Comparison of ENCODE assay signal across 2 cellular contexts in the genomic region with DNA sequence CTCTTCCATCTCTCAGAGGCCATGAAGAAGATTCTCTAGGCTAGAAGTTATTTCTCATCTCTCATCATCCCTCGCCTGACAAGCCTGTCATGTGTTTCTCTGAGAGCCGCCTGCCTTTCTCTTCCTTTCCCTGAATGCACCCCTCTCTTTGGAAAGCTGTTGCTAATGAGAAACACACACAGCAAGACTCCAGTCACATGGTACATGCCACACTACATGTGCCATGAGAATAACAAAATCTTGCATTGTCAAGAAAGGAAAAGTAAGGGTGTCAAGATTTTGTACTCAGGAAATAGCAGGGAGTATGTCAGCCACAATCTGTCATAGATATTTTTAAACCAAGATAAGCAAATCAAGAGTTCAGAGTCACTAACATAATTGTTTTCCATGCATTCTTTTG.
TF ChIP-seq lines count a peak whose summit lies in the region.

No MANE protein-coding gene starts in this region.

TF ChIP-seq in GM23338, 12 proteins besides CTCF, POLR2A, EP300 and RAD21 (continued from another document):
- TF ChIP-seq, protein P1, sequence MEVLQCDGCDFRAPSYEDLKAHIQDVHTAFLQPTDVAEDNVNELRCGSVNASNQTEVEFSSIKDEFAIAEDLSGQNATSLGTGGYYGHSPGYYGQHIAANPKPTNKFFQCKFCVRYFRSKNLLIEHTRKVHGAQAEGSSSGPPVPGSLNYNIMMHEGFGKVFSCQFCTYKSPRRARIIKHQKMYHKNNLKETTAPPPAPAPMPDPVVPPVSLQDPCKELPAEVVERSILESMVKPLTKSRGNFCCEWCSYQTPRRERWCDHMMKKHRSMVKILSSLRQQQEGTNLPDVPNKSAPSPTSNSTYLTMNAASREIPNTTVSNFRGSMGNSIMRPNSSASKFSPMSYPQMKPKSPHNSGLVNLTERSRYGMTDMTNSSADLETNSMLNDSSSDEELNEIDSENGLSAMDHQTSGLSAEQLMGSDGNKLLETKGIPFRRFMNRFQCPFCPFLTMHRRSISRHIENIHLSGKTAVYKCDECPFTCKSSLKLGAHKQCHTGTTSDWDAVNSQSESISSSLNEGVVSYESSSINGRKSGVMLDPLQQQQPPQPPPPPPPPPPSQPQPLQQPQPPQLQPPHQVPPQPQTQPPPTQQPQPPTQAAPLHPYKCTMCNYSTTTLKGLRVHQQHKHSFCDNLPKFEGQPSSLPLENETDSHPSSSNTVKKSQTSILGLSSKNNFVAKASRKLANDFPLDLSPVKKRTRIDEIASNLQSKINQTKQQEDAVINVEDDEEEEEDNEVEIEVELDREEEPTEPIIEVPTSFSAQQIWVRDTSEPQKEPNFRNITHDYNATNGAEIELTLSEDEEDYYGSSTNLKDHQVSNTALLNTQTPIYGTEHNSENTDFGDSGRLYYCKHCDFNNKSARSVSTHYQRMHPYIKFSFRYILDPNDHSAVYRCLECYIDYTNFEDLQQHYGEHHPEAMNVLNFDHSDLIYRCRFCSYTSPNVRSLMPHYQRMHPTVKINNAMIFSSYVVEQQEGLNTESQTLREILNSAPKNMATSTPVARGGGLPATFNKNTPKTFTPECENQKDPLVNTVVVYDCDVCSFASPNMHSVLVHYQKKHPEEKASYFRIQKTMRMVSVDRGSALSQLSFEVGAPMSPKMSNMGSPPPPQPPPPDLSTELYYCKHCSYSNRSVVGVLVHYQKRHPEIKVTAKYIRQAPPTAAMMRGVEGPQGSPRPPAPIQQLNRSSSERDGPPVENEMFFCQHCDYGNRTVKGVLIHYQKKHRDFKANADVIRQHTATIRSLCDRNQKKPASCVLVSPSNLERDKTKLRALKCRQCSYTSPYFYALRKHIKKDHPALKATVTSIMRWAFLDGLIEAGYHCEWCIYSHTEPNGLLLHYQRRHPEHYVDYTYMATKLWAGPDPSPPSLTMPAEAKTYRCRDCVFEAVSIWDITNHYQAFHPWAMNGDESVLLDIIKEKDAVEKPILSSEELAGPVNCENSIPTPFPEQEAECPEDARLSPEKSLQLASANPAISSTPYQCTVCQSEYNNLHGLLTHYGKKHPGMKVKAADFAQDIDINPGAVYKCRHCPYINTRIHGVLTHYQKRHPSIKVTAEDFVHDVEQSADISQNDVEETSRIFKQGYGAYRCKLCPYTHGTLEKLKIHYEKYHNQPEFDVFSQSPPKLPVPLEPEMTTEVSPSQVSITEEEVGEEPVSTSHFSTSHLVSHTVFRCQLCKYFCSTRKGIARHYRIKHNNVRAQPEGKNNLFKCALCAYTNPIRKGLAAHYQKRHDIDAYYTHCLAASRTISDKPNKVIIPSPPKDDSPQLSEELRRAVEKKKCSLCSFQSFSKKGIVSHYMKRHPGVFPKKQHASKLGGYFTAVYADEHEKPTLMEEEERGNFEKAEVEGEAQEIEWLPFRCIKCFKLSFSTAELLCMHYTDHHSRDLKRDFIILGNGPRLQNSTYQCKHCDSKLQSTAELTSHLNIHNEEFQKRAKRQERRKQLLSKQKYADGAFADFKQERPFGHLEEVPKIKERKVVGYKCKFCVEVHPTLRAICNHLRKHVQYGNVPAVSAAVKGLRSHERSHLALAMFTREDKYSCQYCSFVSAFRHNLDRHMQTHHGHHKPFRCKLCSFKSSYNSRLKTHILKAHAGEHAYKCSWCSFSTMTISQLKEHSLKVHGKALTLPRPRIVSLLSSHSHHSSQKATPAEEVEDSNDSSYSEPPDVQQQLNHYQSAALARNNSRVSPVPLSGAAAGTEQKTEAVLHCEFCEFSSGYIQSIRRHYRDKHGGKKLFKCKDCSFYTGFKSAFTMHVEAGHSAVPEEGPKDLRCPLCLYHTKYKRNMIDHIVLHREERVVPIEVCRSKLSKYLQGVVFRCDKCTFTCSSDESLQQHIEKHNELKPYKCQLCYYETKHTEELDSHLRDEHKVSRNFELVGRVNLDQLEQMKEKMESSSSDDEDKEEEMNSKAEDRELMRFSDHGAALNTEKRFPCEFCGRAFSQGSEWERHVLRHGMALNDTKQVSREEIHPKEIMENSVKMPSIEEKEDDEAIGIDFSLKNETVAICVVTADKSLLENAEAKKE (CRISPR knock-in tag; IDR thresholded peaks at IDR 0.05), result no peak
- no peak for TF ChIP-seq STAT1 (IDR thresholded peaks at IDR 0.05; ENCODE audit: unreplicated experiment)
- TF ChIP-seq EZH2 (IDR thresholded peaks at IDR 0.05; ENCODE audit: low read depth, unreplicated experiment), result no peak
- TF ChIP-seq, protein P2, sequence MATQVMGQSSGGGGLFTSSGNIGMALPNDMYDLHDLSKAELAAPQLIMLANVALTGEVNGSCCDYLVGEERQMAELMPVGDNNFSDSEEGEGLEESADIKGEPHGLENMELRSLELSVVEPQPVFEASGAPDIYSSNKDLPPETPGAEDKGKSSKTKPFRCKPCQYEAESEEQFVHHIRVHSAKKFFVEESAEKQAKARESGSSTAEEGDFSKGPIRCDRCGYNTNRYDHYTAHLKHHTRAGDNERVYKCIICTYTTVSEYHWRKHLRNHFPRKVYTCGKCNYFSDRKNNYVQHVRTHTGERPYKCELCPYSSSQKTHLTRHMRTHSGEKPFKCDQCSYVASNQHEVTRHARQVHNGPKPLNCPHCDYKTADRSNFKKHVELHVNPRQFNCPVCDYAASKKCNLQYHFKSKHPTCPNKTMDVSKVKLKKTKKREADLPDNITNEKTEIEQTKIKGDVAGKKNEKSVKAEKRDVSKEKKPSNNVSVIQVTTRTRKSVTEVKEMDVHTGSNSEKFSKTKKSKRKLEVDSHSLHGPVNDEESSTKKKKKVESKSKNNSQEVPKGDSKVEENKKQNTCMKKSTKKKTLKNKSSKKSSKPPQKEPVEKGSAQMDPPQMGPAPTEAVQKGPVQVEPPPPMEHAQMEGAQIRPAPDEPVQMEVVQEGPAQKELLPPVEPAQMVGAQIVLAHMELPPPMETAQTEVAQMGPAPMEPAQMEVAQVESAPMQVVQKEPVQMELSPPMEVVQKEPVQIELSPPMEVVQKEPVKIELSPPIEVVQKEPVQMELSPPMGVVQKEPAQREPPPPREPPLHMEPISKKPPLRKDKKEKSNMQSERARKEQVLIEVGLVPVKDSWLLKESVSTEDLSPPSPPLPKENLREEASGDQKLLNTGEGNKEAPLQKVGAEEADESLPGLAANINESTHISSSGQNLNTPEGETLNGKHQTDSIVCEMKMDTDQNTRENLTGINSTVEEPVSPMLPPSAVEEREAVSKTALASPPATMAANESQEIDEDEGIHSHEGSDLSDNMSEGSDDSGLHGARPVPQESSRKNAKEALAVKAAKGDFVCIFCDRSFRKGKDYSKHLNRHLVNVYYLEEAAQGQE (IDR thresholded peaks at IDR 0.05; ENCODE audit: unreplicated experiment), result no peak
- TF ChIP-seq, protein P3, sequence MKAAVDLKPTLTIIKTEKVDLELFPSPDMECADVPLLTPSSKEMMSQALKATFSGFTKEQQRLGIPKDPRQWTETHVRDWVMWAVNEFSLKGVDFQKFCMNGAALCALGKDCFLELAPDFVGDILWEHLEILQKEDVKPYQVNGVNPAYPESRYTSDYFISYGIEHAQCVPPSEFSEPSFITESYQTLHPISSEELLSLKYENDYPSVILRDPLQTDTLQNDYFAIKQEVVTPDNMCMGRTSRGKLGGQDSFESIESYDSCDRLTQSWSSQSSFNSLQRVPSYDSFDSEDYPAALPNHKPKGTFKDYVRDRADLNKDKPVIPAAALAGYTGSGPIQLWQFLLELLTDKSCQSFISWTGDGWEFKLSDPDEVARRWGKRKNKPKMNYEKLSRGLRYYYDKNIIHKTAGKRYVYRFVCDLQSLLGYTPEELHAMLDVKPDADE (IDR thresholded peaks at IDR 0.05), result no peak

TF ChIP-seq in neural cell, 6 proteins besides CTCF, POLR2A, EP300 and RAD21 (continued from another document):
- TF ChIP-seq, protein P2 (IDR thresholded peaks at IDR 0.05; ENCODE audit: borderline replicate concordance), result peak; percentile 74
